In the genomic region with DNA sequence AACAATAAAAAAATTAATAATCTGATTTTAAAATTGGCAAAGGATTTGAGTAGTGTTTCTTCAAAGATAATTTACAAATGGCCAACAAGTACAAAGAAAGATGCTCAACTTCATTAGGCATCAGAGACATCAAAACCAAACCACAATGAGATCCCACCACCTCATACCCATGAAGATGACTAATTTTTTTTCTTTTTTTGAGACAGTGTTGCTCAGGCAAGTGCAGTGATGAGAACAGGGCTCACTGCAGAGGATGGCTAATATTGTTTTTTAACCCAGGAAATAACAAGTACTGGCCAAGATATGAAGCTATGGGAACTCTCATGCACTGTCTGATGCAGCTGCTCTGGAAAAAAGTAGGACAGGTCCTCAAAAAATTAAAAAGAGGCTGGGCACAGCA, we compare ENCODE assay signal across 17 cellular contexts.
"Had no signal": no experiment of that assay in that cellular context is flagged by ENCODE, and none has a peak within 500 bp of the region (broad histone marks: within the 10 kb centered on the region; RNA-seq: fewer than 3 reads in every experiment).

No MANE protein-coding gene starts in this region.

- H3K27ac Mint-ChIP-seq: activated naive CD8-positive, alpha-beta T cell; natural killer cell; stimulated activated naive CD8-positive, alpha-beta T cell treated with anti-CD3 and anti-CD28 coated beads, Interleukin-15, Interleukin-2, amounts not matched to agents 100 ng/mL and 50 ng/mL, for 24 hours; T-cell; WTC11 had no signal

- H3K36me3 Mint-ChIP-seq: natural killer cell had no signal

- DNase-seq: activated CD4-positive, alpha-beta T cell treated with anti-CD3 and anti-CD28 coated beads for 4 hours; activated CD4-positive, alpha-beta T cell treated with anti-CD3 and anti-CD28 coated beads, Interleukin-2, amount 50 U/mL, for 48 hours; activated effector memory CD4-positive, alpha-beta T cell treated with anti-CD3 and anti-CD28 coated beads, Interleukin-2, amount 50 U/mL, for 16 hours; activated T-cell treated with anti-CD3 and anti-CD28 coated beads, Interleukin-2, amount 50 U/mL, for 4 hours; amygdala; colonic mucosa; hippocampal formation; kidney glomerular epithelial cell; midbrain; natural killer cell; stimulated activated CD4-positive, alpha-beta T cell treated with anti-CD3 and anti-CD28 coated beads, Interleukin-4, amount 100 ng/mL, for 1 hour; T-cell; tibial artery had no signal

- H3K9me3 Mint-ChIP-seq: natural killer cell; stimulated activated naive CD8-positive, alpha-beta T cell treated with anti-CD3 and anti-CD28 coated beads, Interleukin-15, Interleukin-2, amounts not matched to agents 100 ng/mL and 50 ng/mL, for 24 hours; T-cell; WTC11 had no signal

- H3K27me3 Mint-ChIP-seq: activated naive CD8-positive, alpha-beta T cell; stimulated activated naive CD8-positive, alpha-beta T cell treated with anti-CD3 and anti-CD28 coated beads, Interleukin-15, Interleukin-2, amounts not matched to agents 100 ng/mL and 50 ng/mL, for 24 hours; T-cell had no signal

- ATAC-seq: left lung, natural killer cell, T-cell, WTC11 had no signal

- H3K4me3 Mint-ChIP-seq: activated naive CD8-positive, alpha-beta T cell; activated T-cell treated with anti-CD3 and anti-CD28 coated beads, Interleukin-2, amount 50 U/mL, for 4 hours; natural killer cell; stimulated activated naive CD8-positive, alpha-beta T cell treated with anti-CD3 and anti-CD28 coated beads, Interleukin-15, Interleukin-2, amounts not matched to agents 100 ng/mL and 50 ng/mL, for 24 hours; T-cell; WTC11 had no signal
